Comparison of ENCODE assay signal across 16 cellular contexts in genomic region chr11:105740164-105740903, GRCh38.
DNase-seq lines count a peak whose midpoint lies in the region; ATAC-seq, FAIRE-seq and TF ChIP-seq lines count a peak whose summit lies in the region.
"Had no signal": no experiment of that assay in that cellular context is flagged by ENCODE, and none has a peak within 500 bp of the region (broad histone marks: within the 10 kb centered on the region; RNA-seq: fewer than 3 reads in every experiment).

No MANE protein-coding gene starts in this region.

- H3K4me1 ChIP-seq in upper lobe of left lung, result no peaks in the 10 kb centered on the region
- H3K4me1 ChIP-seq: Caco-2, Peyer's patch, thyroid gland had no signal

- no peaks in the 10 kb centered on the region for H3K9me3 ChIP-seq in upper lobe of left lung
- H3K9me3 ChIP-seq: Caco-2, Peyer's patch, thyroid gland had no signal

- no peak for TF ChIP-seq EP300 in upper lobe of left lung (IDR thresholded peaks at IDR 0.05)

- FAIRE-seq in GM12892 (lab: Jason Lieb, UNC), result peak; percentile 81
- FAIRE-seq: A204.1 had no signal

- no peak for DNase-seq in GM12892 (ENCODE audit: insufficient read length)
- DNase-seq in NCI-H2107 treated with DMSO at 0.1 percent for 48 hours (lab: John Stamatoyannopoulos, UW; ENCODE audit: unreplicated experiment), result no peak
- no peak for DNase-seq in T-helper 2 cell
- DNase-seq in upper lobe of left lung, result no peak
- no peak for DNase-seq in cerebellar nuclear complex (lab: John Stamatoyannopoulos, UW)
- DNase-seq: activated naive CD8-positive, alpha-beta T cell treated with anti-CD3 and anti-CD28 coated beads for 36 hours; Caco-2; Kasumi-1; mammary epithelial cell; NCI-H2171 treated with DMSO at 0.1 percent for 48 hours; Peyer's patch; thyroid gland had no signal

- H3K27me3 ChIP-seq in upper lobe of left lung, result no peaks in the 10 kb centered on the region
- H3K27me3 ChIP-seq: Peyer's patch, thyroid gland had no signal

- H3K27ac ChIP-seq in upper lobe of left lung, result no peak overlapping the region
- H3K27ac ChIP-seq: Peyer's patch, thyroid gland had no signal

- H3K4me3 ChIP-seq in upper lobe of left lung, result no peak overlapping the region
- H3K4me3 ChIP-seq: Peyer's patch, thyroid gland had no signal

- 91% methylated on average over 4 of the region's 4 CpGs for WGBS in upper lobe of left lung, 2 donors

- H3K36me3 ChIP-seq in upper lobe of left lung, result no peaks in the 10 kb centered on the region
- H3K36me3 ChIP-seq: Peyer's patch, thyroid gland had no signal

- no peak for TF ChIP-seq CTCF in upper lobe of left lung (IDR thresholded peaks at IDR 0.05)

- peak; percentile 80 for ATAC-seq in GM19351 (IDR thresholded peaks at IDR 0.05; ENCODE audit: unreplicated experiment)
- ATAC-seq in HG02623 (IDR thresholded peaks at IDR 0.05; ENCODE audit: unreplicated experiment), result peak; percentile 86
- ATAC-seq in HG03175 (IDR thresholded peaks at IDR 0.05; ENCODE audit: unreplicated experiment), result peak; percentile 92
- ATAC-seq in upper lobe of left lung (ENCODE audit: low FRiP score in 2 of 2), result no peak

- TF ChIP-seq POLR2A in GM12892 (IDR thresholded peaks at IDR 0.05; ENCODE audit: low read depth, low read length) (no peak), upper lobe of left lung (IDR thresholded peaks at IDR 0.05) (no peak)

Comparison
In these comparisons a context has a peak if more than half of its experiments do, and no peak if none do; other contexts are left out.
1. ATAC-seq: peak in GM19351 (single experiment), HG02623 (single experiment) and HG03175 (single experiment); none in upper lobe of left lung (0 of 2).